ENCODE assay signal across 2 cellular contexts in the genomic region with DNA sequence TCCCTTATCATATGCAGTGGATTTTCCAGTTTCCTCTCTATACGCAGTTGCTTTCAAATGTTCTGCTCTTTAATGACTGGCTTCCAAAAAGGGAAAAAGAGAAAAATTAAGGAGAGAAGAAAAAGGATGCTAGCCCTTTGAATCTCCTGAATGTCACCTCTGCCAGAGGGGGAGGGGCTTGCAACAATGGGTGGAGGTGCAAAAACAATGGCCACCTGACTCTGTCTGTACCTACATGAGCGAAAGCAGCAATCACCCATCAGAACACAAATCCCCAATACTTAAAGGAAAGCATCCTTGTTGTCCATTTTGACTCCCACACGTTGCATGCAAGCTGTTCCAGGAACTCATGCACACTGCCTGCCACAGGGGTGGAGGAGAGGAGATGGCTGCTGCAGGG.
TF ChIP-seq lines count a peak whose summit lies in the region.

No MANE protein-coding gene starts in this region.

TF ChIP-seq in GM23338, 12 proteins besides CTCF, POLR2A, EP300 and RAD21 (continued from another document):
- TF ChIP-seq, protein P1, sequence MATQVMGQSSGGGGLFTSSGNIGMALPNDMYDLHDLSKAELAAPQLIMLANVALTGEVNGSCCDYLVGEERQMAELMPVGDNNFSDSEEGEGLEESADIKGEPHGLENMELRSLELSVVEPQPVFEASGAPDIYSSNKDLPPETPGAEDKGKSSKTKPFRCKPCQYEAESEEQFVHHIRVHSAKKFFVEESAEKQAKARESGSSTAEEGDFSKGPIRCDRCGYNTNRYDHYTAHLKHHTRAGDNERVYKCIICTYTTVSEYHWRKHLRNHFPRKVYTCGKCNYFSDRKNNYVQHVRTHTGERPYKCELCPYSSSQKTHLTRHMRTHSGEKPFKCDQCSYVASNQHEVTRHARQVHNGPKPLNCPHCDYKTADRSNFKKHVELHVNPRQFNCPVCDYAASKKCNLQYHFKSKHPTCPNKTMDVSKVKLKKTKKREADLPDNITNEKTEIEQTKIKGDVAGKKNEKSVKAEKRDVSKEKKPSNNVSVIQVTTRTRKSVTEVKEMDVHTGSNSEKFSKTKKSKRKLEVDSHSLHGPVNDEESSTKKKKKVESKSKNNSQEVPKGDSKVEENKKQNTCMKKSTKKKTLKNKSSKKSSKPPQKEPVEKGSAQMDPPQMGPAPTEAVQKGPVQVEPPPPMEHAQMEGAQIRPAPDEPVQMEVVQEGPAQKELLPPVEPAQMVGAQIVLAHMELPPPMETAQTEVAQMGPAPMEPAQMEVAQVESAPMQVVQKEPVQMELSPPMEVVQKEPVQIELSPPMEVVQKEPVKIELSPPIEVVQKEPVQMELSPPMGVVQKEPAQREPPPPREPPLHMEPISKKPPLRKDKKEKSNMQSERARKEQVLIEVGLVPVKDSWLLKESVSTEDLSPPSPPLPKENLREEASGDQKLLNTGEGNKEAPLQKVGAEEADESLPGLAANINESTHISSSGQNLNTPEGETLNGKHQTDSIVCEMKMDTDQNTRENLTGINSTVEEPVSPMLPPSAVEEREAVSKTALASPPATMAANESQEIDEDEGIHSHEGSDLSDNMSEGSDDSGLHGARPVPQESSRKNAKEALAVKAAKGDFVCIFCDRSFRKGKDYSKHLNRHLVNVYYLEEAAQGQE (IDR thresholded peaks at IDR 0.05; ENCODE audit: unreplicated experiment), result no peak
- TF ChIP-seq NANOG (IDR thresholded peaks at IDR 0.05; ENCODE audit: borderline replicate concordance), result no peak
- TF ChIP-seq EZH2phosphoT487 (IDR thresholded peaks at IDR 0.05; ENCODE audit: unreplicated experiment), result no peak
- no peak for TF ChIP-seq EZH2 (IDR thresholded peaks at IDR 0.05; ENCODE audit: low read depth, unreplicated experiment)

TF ChIP-seq in WTC11, 78 proteins besides CTCF, POLR2A, EP300 and RAD21:
- TF ChIP-seq, protein P2, sequence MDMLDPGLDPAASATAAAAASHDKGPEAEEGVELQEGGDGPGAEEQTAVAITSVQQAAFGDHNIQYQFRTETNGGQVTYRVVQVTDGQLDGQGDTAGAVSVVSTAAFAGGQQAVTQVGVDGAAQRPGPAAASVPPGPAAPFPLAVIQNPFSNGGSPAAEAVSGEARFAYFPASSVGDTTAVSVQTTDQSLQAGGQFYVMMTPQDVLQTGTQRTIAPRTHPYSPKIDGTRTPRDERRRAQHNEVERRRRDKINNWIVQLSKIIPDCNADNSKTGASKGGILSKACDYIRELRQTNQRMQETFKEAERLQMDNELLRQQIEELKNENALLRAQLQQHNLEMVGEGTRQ (CRISPR knock-in tag; IDR thresholded peaks at IDR 0.05), result no peak
